ENCODE assay signal across 9 cellular contexts in the genomic region with DNA sequence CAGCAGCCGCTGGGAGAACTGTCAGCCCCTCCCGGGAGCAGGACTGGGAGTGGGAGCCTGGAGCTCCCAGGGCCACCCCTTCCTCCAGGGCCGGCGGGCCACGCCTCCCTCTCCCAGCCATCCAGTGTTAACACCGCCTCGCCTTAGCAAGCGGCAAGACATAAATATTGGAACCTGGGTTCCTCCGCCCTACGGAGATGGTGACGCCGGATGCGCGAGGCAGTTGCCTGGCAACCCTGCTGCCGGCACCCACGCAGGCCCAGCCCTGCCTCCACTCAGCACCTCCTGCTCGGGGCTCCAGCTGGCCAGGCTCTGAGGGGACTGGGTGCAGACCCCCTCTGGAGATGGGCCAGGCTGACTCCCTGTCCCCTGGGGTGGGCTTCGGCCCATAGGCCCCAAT. TPM values are rescaled to one million over a fixed set of nuclear protein-coding genes. Genes with fewer than 3 reads are reported as not detected.
DNase-seq lines count a peak whose midpoint lies in the region; ATAC-seq lines count a peak whose summit lies in the region.
"Had no signal": no experiment of that assay in that cellular context is flagged by ENCODE, and none has a peak within 500 bp of the region (broad histone marks: within the 10 kb centered on the region; RNA-seq: fewer than 3 reads in every experiment).

No MANE protein-coding gene starts in this region.

- CTCF ChIA-PET in activated CD4-positive, alpha-beta T cell treated with anti-CD3 and anti-CD28 coated beads, Interleukin-2, amount 10 ng/mL, durations not matched to agents 7 days and 5 days (lab: Charles Lee), result no interaction called here

- POLR2A ChIA-PET in activated CD4-positive, alpha-beta T cell treated with anti-CD3 and anti-CD28 coated beads, Interleukin-2, amount 10 ng/mL, durations not matched to agents 7 days and 5 days (lab: Charles Lee), result no interaction called here

- ATAC-seq in left colon (peak; percentile 57), HG02759 (IDR thresholded peaks at IDR 0.05; ENCODE audit: unreplicated experiment) (no peak), GM19035 (IDR thresholded peaks at IDR 0.05; ENCODE audit: unreplicated experiment) (no peak)

- H3K27me3 Mint-ChIP-seq in activated CD4-positive, alpha-beta T cell treated with anti-CD3 and anti-CD28 coated beads, Interleukin-2, amount 10 ng/mL, durations not matched to agents 7 days and 5 days, result no peaks in the 10 kb centered on the region

- H3K4me1 Mint-ChIP-seq in activated CD4-positive, alpha-beta T cell treated with anti-CD3 and anti-CD28 coated beads, Interleukin-2, amount 10 ng/mL, durations not matched to agents 7 days and 5 days, result no peaks in the 10 kb centered on the region
- H3K4me1 Mint-ChIP-seq: naive B cell had no signal

- H3K9me3 Mint-ChIP-seq in activated CD4-positive, alpha-beta T cell treated with anti-CD3 and anti-CD28 coated beads, Interleukin-2, amount 10 ng/mL, durations not matched to agents 7 days and 5 days, result no peaks in the 10 kb centered on the region
- H3K9me3 Mint-ChIP-seq: naive B cell had no signal

- no peak overlapping the region for H3K4me3 Mint-ChIP-seq in activated CD4-positive, alpha-beta T cell treated with anti-CD3 and anti-CD28 coated beads, Interleukin-2, amount 10 ng/mL, durations not matched to agents 7 days and 5 days
- H3K4me3 Mint-ChIP-seq: naive B cell had no signal

- no peak overlapping the region for H3K27ac Mint-ChIP-seq in activated CD4-positive, alpha-beta T cell treated with anti-CD3 and anti-CD28 coated beads, Interleukin-2, amount 10 ng/mL, durations not matched to agents 7 days and 5 days
- H3K27ac Mint-ChIP-seq: naive B cell had no signal

- DNase-seq in AG08396 (ENCODE audit: low spot score) (peak; percentile 88), H4 (ENCODE audit: low spot score) (peak; percentile 47), left colon (peak in 1 of 2 donors; percentile 29), C1 segment of cervical spinal cord (lab: John Stamatoyannopoulos, UW) (no peak), NCI-H2107 (lab: John Stamatoyannopoulos, UW) (no peak)
- peak; percentile 20 for DNase-seq in activated CD4-positive, alpha-beta T cell treated with anti-CD3 and anti-CD28 coated beads, Interleukin-2, amount 10 ng/mL, durations not matched to agents 7 days and 5 days
- DNase-seq: naive B cell had no signal

- intact Hi-C loops in left colon (cut with DNase I, micrococcal nuclease), result no loop called here

- no peaks in the 10 kb centered on the region for H3K36me3 Mint-ChIP-seq in activated CD4-positive, alpha-beta T cell treated with anti-CD3 and anti-CD28 coated beads, Interleukin-2, amount 10 ng/mL, durations not matched to agents 7 days and 5 days (ENCODE audit: low read depth)
- H3K36me3 Mint-ChIP-seq: naive B cell had no signal

RNA-seq across cellular contexts. Expression of a gene that starts 27.4 kb away (rescaled TPM):
- 1.4 and 2.0 TPM in 2 replicates for total RNA-seq in H4 (2014; rRNA removed; shearing (Covaris generic))
- total RNA-seq in activated CD4-positive, alpha-beta T cell treated with anti-CD3 and anti-CD28 coated beads, Interleukin-2, amount 10 ng/mL, durations not matched to agents 7 days and 5 days, result 1 to 10 TPM; 3.2 to 3.6 TPM
- 10 to 100 TPM in 1 of 2 donors, 1 to 10 TPM in 1; 3.8 to 15.6 TPM for total RNA-seq in left colon

RNA-seq across cellular contexts. Expression of a gene that starts 29.4 kb away (rescaled TPM):
- total RNA-seq in H4 (2014; rRNA removed; shearing (Covaris generic)), result not detected in 2 replicates
- not detected for total RNA-seq in activated CD4-positive, alpha-beta T cell treated with anti-CD3 and anti-CD28 coated beads, Interleukin-2, amount 10 ng/mL, durations not matched to agents 7 days and 5 days
- total RNA-seq in left colon, result not detected

RNA-seq across cellular contexts. Expression of a gene that starts 52.9 kb away (rescaled TPM):
- not detected in 2 replicates for total RNA-seq in H4 (2014; rRNA removed; shearing (Covaris generic))
- total RNA-seq in activated CD4-positive, alpha-beta T cell treated with anti-CD3 and anti-CD28 coated beads, Interleukin-2, amount 10 ng/mL, durations not matched to agents 7 days and 5 days, result not detected
- under 1 TPM in 1 of 2 donors, not detected in 1; 0.25 TPM for total RNA-seq in left colon

Comparison
In these comparisons a context has a peak if more than half of its experiments do, and no peak if none do; other contexts are left out.
1. DNase-seq: peak in AG08396 (single experiment), H4 (single experiment) and activated CD4-positive, alpha-beta T cell treated with anti-CD3 and anti-CD28 coated beads, Interleukin-2, amount 10 ng/mL, durations not matched to agents 7 days and 5 days (single experiment); none in C1 segment of cervical spinal cord (0 of 14) and NCI-H2107 (single experiment).